In genomic region chr17:49103360-49103759, GRCh38 we compare ENCODE assay signal across 7 cellular contexts. TPM values are rescaled to one million over a fixed set of nuclear protein-coding genes. Genes with fewer than 3 reads are reported as not detected.
"Had no signal": no experiment of that assay in that cellular context is flagged by ENCODE, and none has a peak within 500 bp of the region (broad histone marks: within the 10 kb centered on the region; RNA-seq: fewer than 3 reads in every experiment).

No MANE protein-coding gene starts in this region.

RNA-seq across cellular contexts. Expression of gene B4GALNT2, which starts 29.2 kb away (rescaled TPM):
- total RNA-seq: left ventricle myocardium inferior, left ventricle myocardium superior, liver, lung microvascular endothelial cell, myocyte had no signal
- polyA plus RNA-seq: immature natural killer cell; liver; naive thymus-derived CD4-positive, alpha-beta T cell had no signal
